ENCODE assay signal across 8 cellular contexts in genomic region chr10:45594276-45595157, GRCh38.
A peak's percentile ranks its signal among the peaks of the same experiment; 100 is the strongest.
DNase-seq lines count a peak whose midpoint lies in the region; ATAC-seq, FAIRE-seq and TF ChIP-seq lines count a peak whose summit lies in the region.

No MANE protein-coding gene starts in this region.

- no peak overlapping the region for H3K4ac ChIP-seq in neuronal stem cell (ENCODE audit: low read length)

- H2BK120ac ChIP-seq in neuronal stem cell (ENCODE audit: low read depth, low read length), result no peak overlapping the region

- H3K36me3 ChIP-seq in RWPE2 (ENCODE audit: low read depth) (no peaks in the 10 kb centered on the region), neuronal stem cell (replicated peaks in 1 of 2; ENCODE audit: control insufficient read depth in 2 of 2, insufficient read depth in 2 of 2, low read length in 2 of 2) (no peaks in the 10 kb centered on the region), subcutaneous abdominal adipose tissue (ENCODE audit: control insufficient read depth in 5 of 5, insufficient read depth in 5 of 5, low read length in 5 of 5) (peaks cover 0 to 9% (median 4%) of the 10 kb centered on the region in 5 donors)

- H3K18ac ChIP-seq in neuronal stem cell (ENCODE audit: low read length), result peak overlapping the region; percentile 97

- H3K27ac ChIP-seq in RWPE2 (ENCODE audit: poor library complexity, severe bottlenecking), result no peak overlapping the region
- H3K27ac ChIP-seq in neuronal stem cell (replicated peaks; ENCODE audit: low read length), result peak overlapping the region; percentile 19
- no peak overlapping the region for H3K27ac ChIP-seq in subcutaneous abdominal adipose tissue (ENCODE audit: low read depth, low read length)

- DNase-seq in ELR (ENCODE audit: low read depth) (peak; percentile 91), H4 (ENCODE audit: low spot score) (peak; percentile 87), RWPE2 (ENCODE audit: low spot score) (peak; percentile 88), activated gamma-delta T cell treated with Interleukin-2 at 50 U/mL for 16 hours (peak; percentile 87), frontal cortex (ENCODE audit: low spot score in 2 of 2) (peak; percentile 92 to 94), neuronal stem cell (ENCODE audit: low spot score) (peak; percentile 90)

- no peaks in the 10 kb centered on the region for H3K27me3 ChIP-seq in RWPE2 (ENCODE audit: insufficient read depth, poor library complexity, severe bottlenecking)
- no peaks in the 10 kb centered on the region for H3K27me3 ChIP-seq in neuronal stem cell (ENCODE audit: control insufficient read depth in 3 of 3, insufficient read depth in 3 of 3, low read depth in 1 of 3, low read length in 3 of 3)
- peaks cover 0 to 8% (median 0%) of the 10 kb centered on the region in 5 donors for H3K27me3 ChIP-seq in subcutaneous abdominal adipose tissue (ENCODE audit: control insufficient read depth in 5 of 5, insufficient read depth in 4 of 5, low read length in 5 of 5)

- H3K4me3 ChIP-seq in RWPE2 (ENCODE audit: severe bottlenecking) (peak overlapping the region; percentile 77), neuronal stem cell (ENCODE audit: low read length in 2 of 2) (peak overlapping the region; percentile 88 to 90), subcutaneous abdominal adipose tissue (ENCODE audit: low read depth in 1 of 5, low read length in 5 of 5) (peak overlapping the region; percentile 74 to 96 (median 86))

- no peaks in the 10 kb centered on the region for H3K9me3 ChIP-seq in RWPE2 (ENCODE audit: severe bottlenecking)
- no peaks in the 10 kb centered on the region for H3K9me3 ChIP-seq in neuronal stem cell (replicated peaks in 1 of 2; ENCODE audit: control insufficient read depth in 2 of 2, insufficient read depth in 1 of 2, low read depth in 1 of 2, low read length in 2 of 2)
- peaks cover 0 to 5% (median 0%) of the 10 kb centered on the region in 5 donors for H3K9me3 ChIP-seq in subcutaneous abdominal adipose tissue (ENCODE audit: control insufficient read depth in 5 of 5, low read length in 5 of 5)

- no peak overlapping the region for H4K8ac ChIP-seq in neuronal stem cell (ENCODE audit: low read depth, low read length)

- no CpG with 5 or more reads among the region's 88 CpGs for WGBS in neuronal stem cell (ENCODE audit: extremely low coverage in 2 of 2, insufficient read length in 2 of 2, insufficient replicate concordance in 1 of 2), 2 donors

- H3K23ac ChIP-seq in neuronal stem cell (ENCODE audit: low read depth, low read length, poor library complexity), result peak overlapping the region; percentile 94

- no peak overlapping the region for H4K91ac ChIP-seq in neuronal stem cell (ENCODE audit: low read depth, low read length, poor library complexity)

- FAIRE-seq in frontal cortex (lab: Jason Lieb, UNC), result no peak

- peak overlapping the region; percentile 62 for H3K4me2 ChIP-seq in neuronal stem cell (ENCODE audit: insufficient read depth, low read length, poor library complexity, severe bottlenecking)

- ATAC-seq in RWPE2 (ENCODE audit: low read depth), result peak; percentile 82

- H3K79me1 ChIP-seq in neuronal stem cell (ENCODE audit: low read depth, low read length), result no peaks in the 10 kb centered on the region

- no peak overlapping the region for H2BK15ac ChIP-seq in neuronal stem cell (ENCODE audit: low read length)

- H3K4me1 ChIP-seq in RWPE2 (ENCODE audit: insufficient read depth, poor library complexity, severe bottlenecking) (peaks cover 6% of the 10 kb centered on the region), neuronal stem cell (ENCODE audit: control insufficient read depth in 2 of 2, insufficient read depth in 1 of 2, low read depth in 1 of 2, low read length in 2 of 2) (peaks cover 0 to 3% of the 10 kb centered on the region in 2 donors), subcutaneous abdominal adipose tissue (ENCODE audit: control insufficient read depth in 5 of 5, insufficient read depth in 5 of 5, low read length in 5 of 5) (peaks cover 5 to 25% (median 22%) of the 10 kb centered on the region in 5 donors)

- peak overlapping the region; percentile 99 for H2AFZ ChIP-seq in neuronal stem cell (ENCODE audit: low read length)

- peak overlapping the region; percentile 24 for H2BK5ac ChIP-seq in neuronal stem cell (ENCODE audit: low read length)

- 0 out of 2 replicates have a peak, but pooled peaks have one; percentile 12 for TF ChIP-seq CTCF in LNCAP (IDR thresholded peaks at IDR 0.05)
- no peak for TF ChIP-seq CTCF in RWPE2 (IDR thresholded peaks at IDR 0.05; ENCODE audit: poor library complexity, severe bottlenecking)

- H3K14ac ChIP-seq in neuronal stem cell (ENCODE audit: low read length), result no peak overlapping the region

- H2BK12ac ChIP-seq in neuronal stem cell (ENCODE audit: low read length), result no peak overlapping the region

- peak overlapping the region; percentile 81 for H3K9ac ChIP-seq in neuronal stem cell (ENCODE audit: low read depth, low read length, poor library complexity)
- H3K9ac ChIP-seq in subcutaneous abdominal adipose tissue (ENCODE audit: low read length in 5 of 5), result peak overlapping the region in 4 of 5 donors; percentile 79 to 83 (median 82)

- H2AK5ac ChIP-seq in neuronal stem cell (ENCODE audit: low read depth, low read length), result no peak overlapping the region
